Comparison of ENCODE assay signal across 18 cellular contexts in genomic region chr6:122388945-122389344, GRCh38. TPM values are rescaled to one million over a fixed set of nuclear protein-coding genes. Genes with fewer than 3 reads are reported as not detected.
A peak's percentile ranks its signal among the peaks of the same experiment; 100 is the strongest.
DNase-seq lines count a peak whose midpoint lies in the region; ATAC-seq and TF ChIP-seq lines count a peak whose summit lies in the region.
"Had no signal": no experiment of that assay in that cellular context is flagged by ENCODE, and none has a peak within 500 bp of the region (broad histone marks: within the 10 kb centered on the region; RNA-seq: fewer than 3 reads in every experiment).

No MANE protein-coding gene starts in this region.

- H3K4me3 Mint-ChIP-seq in endothelial cell (ENCODE audit: unreplicated experiment): no peak overlapping the region
- H3K4me3 Mint-ChIP-seq: CD8-positive, alpha-beta T cell; IgD-negative memory B cell had no signal

- H3K4me1 Mint-ChIP-seq in endothelial cell (ENCODE audit: unreplicated experiment): peaks cover under 1% of the 10 kb centered on the region
- H3K4me1 Mint-ChIP-seq: IgD-negative memory B cell had no signal

- peaks cover 8% of the 10 kb centered on the region for H3K27me3 Mint-ChIP-seq in endothelial cell (ENCODE audit: unreplicated experiment)

- in situ Hi-C loops in KBM-7 (cut with MboI; ENCODE audit: low pct_unique_long_range_greater_than_20kb, low sequenced_read_pairs): no loop called here

- no peaks in the 10 kb centered on the region for H3K9me3 Mint-ChIP-seq in endothelial cell (ENCODE audit: unreplicated experiment)
- H3K9me3 Mint-ChIP-seq: CD8-positive, alpha-beta T cell; IgD-negative memory B cell had no signal

- no peak for ATAC-seq in GM18868 (IDR thresholded peaks at IDR 0.05; ENCODE audit: unreplicated experiment)
- ATAC-seq: CD8-positive, alpha-beta T cell; Right ventricle myocardium inferior had no signal

- peak; percentile 16 for DNase-seq in NCI-H345 (lab: John Stamatoyannopoulos, UW)
- no peak for DNase-seq in NCI-H345 treated with DMSO at 0.1 percent for 48 hours (lab: John Stamatoyannopoulos, UW; ENCODE audit: unreplicated experiment)
- peak; percentile 59 for DNase-seq in NCI-H1092 treated with DMSO at 0.1 percent for 48 hours (lab: John Stamatoyannopoulos, UW)
- no peak for DNase-seq in endothelial cell (ENCODE audit: low spot score)
- no peak for DNase-seq in KBM-7
- DNase-seq in epidermal melanocyte (ENCODE audit: insufficient read length, low spot score): no peak
- DNase-seq: CD8-positive, alpha-beta T cell; DND-41; Kasumi-1; MG63; NCI-H1105; NCI-H2227 treated with DMSO at 0.1 percent for 48 hours; NCI-H524 treated with DMSO at 0.1 percent for 48 hours; SW 1271; T-helper 2 cell had no signal

- no peaks in the 10 kb centered on the region for H3K36me3 Mint-ChIP-seq in endothelial cell (ENCODE audit: low read depth, unreplicated experiment)
- H3K36me3 Mint-ChIP-seq: CD8-positive, alpha-beta T cell had no signal

- H3K27ac Mint-ChIP-seq in endothelial cell (ENCODE audit: unreplicated experiment): peak overlapping the region; percentile 80
- H3K27ac Mint-ChIP-seq: CD8-positive, alpha-beta T cell; IgD-negative memory B cell had no signal

- no peak for TF ChIP-seq CTCF in endothelial cell (IDR thresholded peaks at IDR 0.05; ENCODE audit: unreplicated experiment)

RNA-seq across cellular contexts. Expression of gene HSF2, which starts 10.5 kb away (rescaled TPM):
- total RNA-seq in endothelial cell (ENCODE audit: unreplicated experiment): 13.9 TPM

Comparison
In these comparisons a context has a peak if more than half of its experiments do, and no peak if none do; other contexts are left out.
1. DNase-seq: peak in NCI-H345 (single experiment) and NCI-H1092 treated with DMSO at 0.1 percent for 48 hours (single experiment); none in NCI-H345 treated with DMSO at 0.1 percent for 48 hours (single experiment), endothelial cell (single experiment), KBM-7 (single experiment) and epidermal melanocyte (single experiment).